27 cellular contexts compared by ENCODE assay signal in the genomic region with DNA sequence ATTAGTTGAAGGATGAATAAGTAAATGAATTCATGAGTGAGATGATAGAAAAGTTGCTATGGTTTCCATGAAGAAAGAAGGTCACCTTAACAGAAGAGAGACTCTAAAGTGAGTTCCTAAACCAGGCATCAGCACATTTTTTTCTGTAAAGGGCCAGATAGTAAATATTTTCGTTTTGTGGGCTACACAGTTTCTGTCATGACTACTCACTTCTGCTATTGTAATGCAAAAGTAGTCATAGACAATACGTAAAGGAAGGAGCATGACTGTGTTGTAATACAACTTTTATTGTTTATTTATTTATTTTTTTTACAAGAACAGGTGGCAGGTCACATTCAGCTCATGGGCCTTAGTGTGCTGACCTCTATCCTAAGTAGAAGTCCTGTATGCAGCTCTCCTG.
DNase-seq lines count a peak whose midpoint lies in the region; ATAC-seq, FAIRE-seq and TF ChIP-seq lines count a peak whose summit lies in the region.
"Had no signal": no experiment of that assay in that cellular context is flagged by ENCODE, and none has a peak within 500 bp of the region (broad histone marks: within the 10 kb centered on the region; RNA-seq: fewer than 3 reads in every experiment).

No MANE protein-coding gene starts in this region.

- no peak overlapping the region for H3K4me3 ChIP-seq in GM12865 (ENCODE audit: low read depth, low read length)
- H3K4me3 ChIP-seq: cardiac muscle cell, heart left ventricle, right lobe of liver had no signal

- in situ Hi-C loops in GM13976 (cut with MboI; ENCODE audit: low sequenced_read_pairs, unreplicated experiment), result no loop called here

- FAIRE-seq in frontal cortex (lab: Jason Lieb, UNC), result no peak
- FAIRE-seq: HTR-8/SVneo had no signal

- ATAC-seq in GM21367 (IDR thresholded peaks at IDR 0.05; ENCODE audit: unreplicated experiment) (peak; percentile 80), HG02973 (IDR thresholded peaks at IDR 0.05; ENCODE audit: unreplicated experiment) (peak; percentile 74)
- ATAC-seq: heart left ventricle; left lobe of liver; naive thymus-derived CD8-positive, alpha-beta T cell; PC-3; right lobe of liver had no signal

- DNase-seq in GM12865 (ENCODE audit: low read depth) (peak; percentile 33), LHCN-M2 (ENCODE audit: low read depth) (peak; percentile 27), GM13976 (ENCODE audit: low spot score) (no peak), frontal cortex (ENCODE audit: low spot score in 2 of 2) (no peak), NCI-H1694 (lab: John Stamatoyannopoulos, UW) (no peak)
- DNase-seq in stimulated activated CD4-positive, alpha-beta T cell treated with anti-CD3 and anti-CD28 coated beads, Interleukin-12 subunit alpha, Interleukin-12 subunit beta, amount 100 ng/mL, for 4 hours, result no peak
- DNase-seq: activated CD4-positive, CD25-positive, alpha-beta regulatory T cell; activated T-cell treated with anti-CD3 and anti-CD28 coated beads, Interleukin-2, amount 50 U/mL, for 1 hour; AML-193; CD8-positive, alpha-beta memory T cell; DMS153; GDM1; heart left ventricle; KG1; naive thymus-derived CD8-positive, alpha-beta T cell; NCI-H1048; NCI-H1930; NCI-H345; PC-3; right lobe of liver; Right ventricle myocardium superior; SW 1271 had no signal

- TF ChIP-seq CTCF in GM12865 (IDR thresholded peaks at IDR 0.05; ENCODE audit: insufficient read depth, low read depth, low read length, missing control alignments) (no peak), GM13976 (IDR thresholded peaks at IDR 0.05; ENCODE audit: borderline replicate concordance, control extremely low read depth, extremely low read depth, insufficient read depth, missing control alignments) (no peak)

Comparison
In these comparisons a context has a peak if more than half of its experiments do, and no peak if none do; other contexts are left out.
1. DNase-seq: peak in GM12865 (single experiment) and LHCN-M2 (single experiment); none in GM13976 (single experiment), stimulated activated CD4-positive, alpha-beta T cell treated with anti-CD3 and anti-CD28 coated beads, Interleukin-12 subunit alpha, Interleukin-12 subunit beta, amount 100 ng/mL, for 4 hours (single experiment), frontal cortex (0 of 2) and NCI-H1694 (single experiment).